Comparison of ENCODE assay signal across 8 cellular contexts in the genomic region with DNA sequence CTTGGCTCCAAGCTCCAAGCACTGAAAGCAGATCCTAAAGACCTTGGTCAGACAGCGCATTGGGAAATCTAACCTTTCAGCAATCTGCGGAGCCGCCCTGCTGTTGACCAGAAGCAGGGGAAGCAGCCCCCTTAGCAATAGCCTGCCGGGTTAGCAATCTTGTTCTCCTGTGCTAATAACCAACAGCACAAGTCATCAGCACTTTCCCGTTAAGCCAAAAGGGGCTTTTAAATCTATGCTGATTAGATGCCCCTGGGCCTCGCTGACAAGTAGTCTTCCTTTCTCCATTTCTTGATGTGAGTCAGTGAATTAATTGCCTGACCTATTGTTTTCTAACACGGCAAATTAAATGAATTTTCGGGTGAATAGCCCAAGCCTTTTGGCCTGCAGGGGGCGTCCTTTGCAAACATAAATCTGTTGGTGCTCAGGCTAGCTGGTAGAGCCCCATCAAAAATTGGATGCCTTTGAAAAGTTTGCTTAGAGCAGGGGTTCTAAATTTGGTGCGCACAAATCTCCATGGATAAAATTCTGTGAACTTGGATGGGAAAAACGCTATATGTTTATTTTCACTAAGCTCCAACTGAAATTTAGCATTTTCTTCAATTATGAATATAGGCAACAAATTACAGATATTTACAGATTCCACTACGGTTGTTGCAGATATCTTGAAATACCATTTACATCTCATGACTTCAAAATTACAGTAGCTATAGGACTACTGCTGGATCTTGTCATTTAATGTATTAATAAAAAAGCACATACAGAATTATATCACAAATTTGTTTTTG. TPM values are rescaled to one million over a fixed set of nuclear protein-coding genes. Genes with fewer than 3 reads are reported as not detected.
DNase-seq lines count a peak whose midpoint lies in the region; ATAC-seq, FAIRE-seq and TF ChIP-seq lines count a peak whose summit lies in the region.

No MANE protein-coding gene starts in this region.

- peaks cover 34% of the 10 kb centered on the region for H3K4me1 ChIP-seq in KMS-11 (ENCODE audit: low read depth, poor library complexity, severe bottlenecking)
- peaks cover 8% of the 10 kb centered on the region in 2 experiments; a peak in 3 of 4 replicates for H3K4me1 ChIP-seq in SK-N-SH (ENCODE audit: control insufficient read depth in 1 of 2, insufficient read depth in 2 of 2, low read depth in 1 of 2, low read length in 1 of 2)
- H3K4me1 ChIP-seq in transverse colon = peaks cover 0 to 20% (median 7%) of the 10 kb centered on the region in 4 donors

- H3K27ac ChIP-seq in KMS-11 = no peak overlapping the region
- H3K27ac ChIP-seq in SK-N-SH (ENCODE audit: low read depth in 2 of 2, low read length in 1 of 2) = no peak overlapping the region
- no peak overlapping the region for H3K27ac ChIP-seq in transverse colon

- FAIRE-seq in GM12892 (lab: Jason Lieb, UNC) = peak; percentile 93

- 0 out of 4 replicates have a peak, but pooled peaks of 1 of the 2 experiments have one; percentile 3 for TF ChIP-seq EP300 in SK-N-SH (IDR thresholded peaks at IDR 0.05; ENCODE audit: borderline replicate concordance in 1 of 2, low read depth in 1 of 2, low read length in 1 of 2)
- TF ChIP-seq EP300 in transverse colon (IDR thresholded peaks at IDR 0.05; ENCODE audit: low read depth) = no peak

- H4K20me1 ChIP-seq in KMS-11 (ENCODE audit: insufficient read depth) (no peaks in the 10 kb centered on the region), SK-N-SH (ENCODE audit: insufficient read depth) (no peaks in the 10 kb centered on the region)

- H3K27me3 Mint-ChIP-seq in activated naive CD4-positive, alpha-beta T cell treated with anti-CD3 and anti-CD28 coated beads for 36 hours (ENCODE audit: low read depth) = no peaks in the 10 kb centered on the region

- POLR2A ChIA-PET in SK-N-SH (lab: Yijun Ruan, JAX) = no interaction called here

- H3K4me3 Mint-ChIP-seq in activated naive CD4-positive, alpha-beta T cell treated with anti-CD3 and anti-CD28 coated beads for 36 hours = no peak overlapping the region

- ATAC-seq in Right ventricle myocardium inferior = peak; percentile 76

- H3K36me3 ChIP-seq in KMS-11 (ENCODE audit: insufficient read depth) (no peaks in the 10 kb centered on the region), SK-N-SH (replicated peaks in 1 of 2; ENCODE audit: control insufficient read depth in 1 of 2, insufficient read depth in 2 of 2, low read length in 1 of 2) (no peaks in the 10 kb centered on the region), transverse colon (no peaks in the 10 kb centered on the region)

- H3K9me2 ChIP-seq in SK-N-SH = no peaks in the 10 kb centered on the region

- H3K9me3 Mint-ChIP-seq in activated naive CD4-positive, alpha-beta T cell treated with anti-CD3 and anti-CD28 coated beads for 36 hours = no peaks in the 10 kb centered on the region

- peak; percentile 95 for TF ChIP-seq CTCF in KMS-11 (conservative IDR thresholded peaks at IDR 0.05; ENCODE audit: low read depth, low read length)
- peak; percentile 98 for TF ChIP-seq CTCF in SK-N-SH (IDR thresholded peaks at IDR 0.05)
- peak; percentile 88 to 92 (median 90) for TF ChIP-seq CTCF in transverse colon (IDR thresholded peaks at IDR 0.05)

- CTCF ChIA-PET in SK-N-SH (lab: Yijun Ruan, JAX) = interaction anchor here (0.7 to 2.9 kb wide), 34 partner anchors 9 to 724 kb away, joined by 3 to 39 read pairs (median 4); partner anchors contain the start of genes KCTD18 and SPATS2L
- CTCF ChIA-PET in activated naive CD4-positive, alpha-beta T cell treated with anti-CD3 and anti-CD28 coated beads for 36 hours (lab: Charles Lee) = interaction anchor here (0.6 to 2.5 kb wide), 8 partner anchors 9 to 506 kb away, joined by 3 to 43 read pairs (median 4); no protein-coding TSS in a partner anchor

- H3K4me3 ChIP-seq in KMS-11 (IDR thresholded peaks at IDR 0.05; ENCODE audit: insufficient read depth, low read depth, low read length) = no peak overlapping the region
- peak overlapping the region; percentile 12 to 13; a peak in 2 of 4 replicates for H3K4me3 ChIP-seq in SK-N-SH (ENCODE audit: low read depth in 2 of 2, low read length in 1 of 2)
- no peak overlapping the region for H3K4me3 ChIP-seq in transverse colon

- TF ChIP-seq RAD21 in SK-N-SH (IDR thresholded peaks at IDR 0.05; ENCODE audit: low read length) = peak; percentile 93

- in situ Hi-C loops in transverse colon (cut with MboI; ENCODE audit: low pct_ligation_motif_present in 1 of 4, low pct_unique_long_range_greater_than_20kb in 1 of 4, low sequenced_read_pairs in 3 of 4) = loop anchor here (5.0 to 25.0 kb wide), 6 partner anchors 307 to 505 kb away; partner anchors contain the start of gene SPATS2L (in 1 of the 4)

- intact Hi-C loops in activated naive CD4-positive, alpha-beta T cell treated with anti-CD3 and anti-CD28 coated beads for 36 hours (cut with micrococcal nuclease) = loop anchor here (1.0 to 2.0 kb wide), 5 partner anchors 491 to 755 kb away; no protein-coding TSS in a partner anchor
- intact Hi-C loops in Right ventricle myocardium inferior (cut with DNase I) (loop anchor here (1.0 kb wide), 1 partner anchor 501 kb away; no protein-coding TSS in a partner anchor), transverse colon (cut with DNase I; ENCODE audit: low total_unique reads) (loop anchor here (5.0 kb wide), 1 partner anchor 497 kb away; no protein-coding TSS in a partner anchor)

- no peaks in the 10 kb centered on the region for H3K36me3 Mint-ChIP-seq in activated naive CD4-positive, alpha-beta T cell treated with anti-CD3 and anti-CD28 coated beads for 36 hours (ENCODE audit: low read depth)

- H3F3A ChIP-seq in SK-N-SH (replicated peaks; ENCODE audit: insufficient read depth) = no peaks in the 10 kb centered on the region

- H3K9me3 ChIP-seq in SK-N-SH (no peaks in the 10 kb centered on the region), transverse colon (no peaks in the 10 kb centered on the region)

- peak overlapping the region; percentile 14 for H3K27ac Mint-ChIP-seq in activated naive CD4-positive, alpha-beta T cell treated with anti-CD3 and anti-CD28 coated beads for 36 hours

- WGBS in SK-N-SH (ENCODE audit: low lambda C conversion rate) = 25% methylated on average over 12 of the region's 12 CpGs
- 23 to 26% methylated on average over 5 to 12 of the region's 12 CpGs for WGBS in transverse colon (ENCODE audit: low coverage in 1 of 2), 2 donors

- DNase-seq in A172 (ENCODE audit: low spot score) = peak; percentile 75
- no peak for DNase-seq in GM12892 (ENCODE audit: insufficient read length)
- peak; percentile 52 for DNase-seq in SK-N-SH
- peak; percentile 92 for DNase-seq in activated naive CD4-positive, alpha-beta T cell treated with anti-CD3 and anti-CD28 coated beads for 36 hours
- DNase-seq in Right ventricle myocardium inferior (ENCODE audit: missing footprints) = peak; percentile 88
- DNase-seq in pons (ENCODE audit: low spot score) = peak; percentile 89
- peak; percentile 87 for DNase-seq in transverse colon

- H3K4me2 ChIP-seq in KMS-11 = peak overlapping the region; percentile 15; the same call in 1 of the 2 replicates
- H3K4me2 ChIP-seq in SK-N-SH = peak overlapping the region; percentile 41

- H3K27me3 ChIP-seq in KMS-11 (ENCODE audit: insufficient read depth, low read depth) (no peaks in the 10 kb centered on the region), SK-N-SH (ENCODE audit: insufficient read depth) (no peaks in the 10 kb centered on the region), transverse colon (no peaks in the 10 kb centered on the region)

- H3K79me2 ChIP-seq in KMS-11 (ENCODE audit: insufficient read depth, low read depth) (no peaks in the 10 kb centered on the region), SK-N-SH (ENCODE audit: insufficient read depth) (no peaks in the 10 kb centered on the region)

- H2AFZ ChIP-seq in KMS-11 (ENCODE audit: low read depth) (no peak overlapping the region), SK-N-SH (ENCODE audit: low read depth) (peak overlapping the region; percentile 60)

- H3K9ac ChIP-seq in KMS-11 (no peak overlapping the region), SK-N-SH (no peak overlapping the region)

- H3K4me1 Mint-ChIP-seq in activated naive CD4-positive, alpha-beta T cell treated with anti-CD3 and anti-CD28 coated beads for 36 hours (ENCODE audit: low read depth) = peaks cover 22% of the 10 kb centered on the region

- TF ChIP-seq POLR2A in GM12892 (IDR thresholded peaks at IDR 0.05; ENCODE audit: low read depth, low read length) (no peak), transverse colon (IDR thresholded peaks at IDR 0.05) (no peak)

TF ChIP-seq in SK-N-SH, 30 proteins besides CTCF, POLR2A, EP300 and RAD21:
- TF ChIP-seq SMC3 (IDR thresholded peaks at IDR 0.05; ENCODE audit: low read depth, low read length) (peak; percentile 89), USF2 (IDR thresholded peaks at IDR 0.05; ENCODE audit: borderline replicate concordance, low read depth, low read length) (no peak), RCOR1 (IDR thresholded peaks at IDR 0.05; ENCODE audit: low read length) (0 out of 2 replicates have a peak, but pooled peaks have one; percentile 13)

RNA-seq across cellular contexts. Expression of gene MAIP1, which starts 24.7 kb away (rescaled TPM):
- total RNA-seq in A172 (2014; rRNA removed; shearing (Covaris generic)) = 29.8 and 37.3 TPM in 2 replicates
- 20.1 TPM for polyA plus RNA-seq in GM12892 (2012; ENCODE audit: missing spikeins)
- polyA plus RNA-seq in SK-N-SH (2012; rRNA removed) = 11.5 and 15.8 TPM in 2 replicates
- polyA plus RNA-seq in SK-N-SH (2012; cell fraction: cytosol; rRNA removed) = 12.1 and 15.1 TPM in 2 replicates
- 4.8 and 7.8 TPM in 2 replicates for polyA plus RNA-seq in SK-N-SH (2012; cell fraction: nucleus; rRNA removed)
- total RNA-seq in activated naive CD4-positive, alpha-beta T cell treated with anti-CD3 and anti-CD28 coated beads for 36 hours = 10 to 100 TPM; 28.6 to 30.0 TPM
- total RNA-seq in Right ventricle myocardium inferior (24.9 TPM), transverse colon (100 to 1,000 TPM in 1 of 4 donors, 10 to 100 TPM in 3; 19.1 to 104 (median 33.2) TPM)

RNA-seq across cellular contexts. Expression of gene TYW5, which starts 24.7 kb away (rescaled TPM):
- total RNA-seq in A172 (2014; rRNA removed; shearing (Covaris generic)) = 7.9 and 8.8 TPM in 2 replicates
- polyA plus RNA-seq in GM12892 (2012; ENCODE audit: missing spikeins) = 6.7 TPM
- polyA plus RNA-seq in SK-N-SH (2012; rRNA removed) = 3.6 and 4.7 TPM in 2 replicates
- 3.7 and 4.7 TPM in 2 replicates for polyA plus RNA-seq in SK-N-SH (2012; cell fraction: cytosol; rRNA removed)
- polyA plus RNA-seq in SK-N-SH (2012; cell fraction: nucleus; rRNA removed) = 5.6 and 12.3 TPM in 2 replicates
- 1 to 10 TPM; 7.8 to 7.9 TPM for total RNA-seq in activated naive CD4-positive, alpha-beta T cell treated with anti-CD3 and anti-CD28 coated beads for 36 hours
- total RNA-seq in Right ventricle myocardium inferior = 2.7 TPM
- 10 to 100 TPM in 2 of 4 donors, 1 to 10 TPM in 2; 4.9 to 27.1 (median 11.4) TPM for total RNA-seq in transverse colon

Comparison
In these comparisons a context has a peak if more than half of its experiments do, and no peak if none do; other contexts are left out.
1. H3K4me3 ChIP-seq: peak in SK-N-SH (2 of 2); none in KMS-11 (single experiment) and transverse colon (0 of 4).
2. Peak in every context shown above with its lines, with median percentiles within 50 percentile points of each other: CTCF ChIP-seq.